Comparison of ENCODE assay signal across 8 cellular contexts in genomic region chr2:237626813-237627451, GRCh38. TPM values are rescaled to one million over a fixed set of nuclear protein-coding genes. Genes with fewer than 3 reads are reported as not detected.
A peak's percentile ranks its signal among the peaks of the same experiment; 100 is the strongest.
DNase-seq lines count a peak whose midpoint lies in the region; ATAC-seq, FAIRE-seq and TF ChIP-seq lines count a peak whose summit lies in the region.
"Had no signal": no experiment of that assay in that cellular context is flagged by ENCODE, and none has a peak within 500 bp of the region (broad histone marks: within the 10 kb centered on the region; RNA-seq: fewer than 3 reads in every experiment).

No MANE protein-coding gene starts in this region.

- H3K9me3 ChIP-seq in breast epithelium (no peaks in the 10 kb centered on the region), kidney (ENCODE audit: control insufficient read depth in 1 of 2, low read length in 2 of 2) (no peaks in the 10 kb centered on the region), stomach (no peaks in the 10 kb centered on the region)

- peak overlapping the region; percentile 52 to 59 for H3K9ac ChIP-seq in kidney (ENCODE audit: low read length in 2 of 2)

- no peak for TF ChIP-seq POLR2A in breast epithelium (IDR thresholded peaks at IDR 0.05)
- TF ChIP-seq POLR2A in stomach (IDR thresholded peaks at IDR 0.05) = no peak

- H3K4me3 ChIP-seq in LNCaP clone FGC (ENCODE audit: low read depth, low read length) (peak overlapping the region; percentile 45), breast epithelium (peak overlapping the region; percentile 64 to 98 (median 80)), kidney (ENCODE audit: low read length in 2 of 2) (peak overlapping the region in 1 of 2 donors; percentile 56), stomach (peak overlapping the region; percentile 61 to 90 (median 77))

- FAIRE-seq in kidney (lab: Jason Lieb, UNC) = no peak

- 14 to 40% (median 17%) methylated on average over 28 to 55 of the region's 55 CpGs for WGBS in stomach, 5 donors

- DNase-seq in LNCaP clone FGC (ENCODE audit: low read depth) = no peak
- no peak for DNase-seq in breast epithelium (ENCODE audit: low spot score in 2 of 2)
- DNase-seq in kidney = peak; percentile 82
- no peak for DNase-seq in stomach
- no peak for DNase-seq in epidermal melanocyte (ENCODE audit: insufficient read length, low spot score)
- no peak for DNase-seq in SHP77 treated with DMSO at 0.1 percent for 48 hours (lab: John Stamatoyannopoulos, UW)

- H3K36me3 ChIP-seq in breast epithelium (no peaks in the 10 kb centered on the region), kidney (ENCODE audit: control insufficient read depth in 1 of 2, insufficient read depth in 2 of 2, low read length in 2 of 2) (no peaks in the 10 kb centered on the region), stomach (peaks cover 0 to 5% (median 2%) of the 10 kb centered on the region in 4 donors)

- peaks cover 4 to 8% of the 10 kb centered on the region in 2 donors for H3K4me1 ChIP-seq in breast epithelium
- H3K4me1 ChIP-seq in kidney (ENCODE audit: control insufficient read depth in 1 of 2, insufficient read depth in 1 of 2, low read depth in 1 of 2, low read length in 2 of 2) = peaks cover 19 to 21% of the 10 kb centered on the region in 2 donors
- peaks cover 26 to 53% (median 33%) of the 10 kb centered on the region in 4 donors for H3K4me1 ChIP-seq in stomach

- H3K27ac ChIP-seq in breast epithelium = peak overlapping the region; percentile 77 to 88
- peak overlapping the region; percentile 67 to 79 for H3K27ac ChIP-seq in kidney (ENCODE audit: low read depth in 2 of 2, low read length in 2 of 2)
- peak overlapping the region; percentile 68 to 90 (median 75) for H3K27ac ChIP-seq in stomach
- H3K27ac ChIP-seq: SK-N-MC had no signal

- no peak for TF ChIP-seq EP300 in stomach (IDR thresholded peaks at IDR 0.05)

- ATAC-seq in HG03378 (IDR thresholded peaks at IDR 0.05; ENCODE audit: unreplicated experiment) = no peak

- intact Hi-C loops in breast epithelium (cut with DNase I; ENCODE audit: low total_unique reads) = no loop called here
- intact Hi-C loops in kidney (cut with DNase I) = no loop called here
- intact Hi-C loops in stomach (cut with DNase I; ENCODE audit: low total_unique reads) = no loop called here

- H3K27me3 ChIP-seq in breast epithelium = no peaks in the 10 kb centered on the region
- H3K27me3 ChIP-seq in stomach = peaks cover 0 to 16% (median 0%) of the 10 kb centered on the region in 3 donors

- no peak for TF ChIP-seq CTCF in LNCaP clone FGC (IDR thresholded peaks at IDR 0.05; ENCODE audit: control insufficient read depth, extremely low read depth, insufficient read depth)
- no peak for TF ChIP-seq CTCF in breast epithelium (IDR thresholded peaks at IDR 0.05)
- no peak for TF ChIP-seq CTCF in kidney (IDR thresholded peaks at IDR 0.05; ENCODE audit: borderline replicate concordance, extremely low read depth, insufficient read depth)
- TF ChIP-seq CTCF in stomach (IDR thresholded peaks at IDR 0.05) = no peak

RNA-seq across cellular contexts. Expression of gene LRRFIP1, which starts 0.5 kb away (rescaled TPM):
- 100 to 1,000 TPM in 2 of 3 donors, 10 to 100 TPM in 1; 82.6 to 136 (median 130) TPM for total RNA-seq in breast epithelium
- 204 TPM for total RNA-seq in kidney
- polyA plus RNA-seq in kidney (ENCODE audit: insufficient read depth, low read depth, low replicate concordance) = 39.1 TPM
- 100 to 1,000 TPM; 126 to 201 (median 152) TPM for total RNA-seq in stomach
- polyA plus RNA-seq in stomach = 10 to 100 TPM; 31.6 to 43.7 (median 40.6) TPM

RNA-seq across cellular contexts. Expression of gene RAB17, which starts 36.4 kb away (rescaled TPM):
- 10 to 100 TPM in 2 of 3 donors, not detected in 1; 39.7 to 43.9 TPM for total RNA-seq in breast epithelium
- 59.1 TPM for total RNA-seq in kidney
- 151 TPM for polyA plus RNA-seq in kidney (ENCODE audit: insufficient read depth, low read depth, low replicate concordance)
- total RNA-seq in stomach = 100 to 1,000 TPM in 2 of 5 donors, 10 to 100 TPM in 2, 1 to 10 TPM in 1; 8.8 to 187 (median 25.6) TPM
- 10 to 100 TPM; 38.8 to 83.8 (median 62.9) TPM for polyA plus RNA-seq in stomach
